1 cellular context compared by ENCODE assay signal in the genomic region with DNA sequence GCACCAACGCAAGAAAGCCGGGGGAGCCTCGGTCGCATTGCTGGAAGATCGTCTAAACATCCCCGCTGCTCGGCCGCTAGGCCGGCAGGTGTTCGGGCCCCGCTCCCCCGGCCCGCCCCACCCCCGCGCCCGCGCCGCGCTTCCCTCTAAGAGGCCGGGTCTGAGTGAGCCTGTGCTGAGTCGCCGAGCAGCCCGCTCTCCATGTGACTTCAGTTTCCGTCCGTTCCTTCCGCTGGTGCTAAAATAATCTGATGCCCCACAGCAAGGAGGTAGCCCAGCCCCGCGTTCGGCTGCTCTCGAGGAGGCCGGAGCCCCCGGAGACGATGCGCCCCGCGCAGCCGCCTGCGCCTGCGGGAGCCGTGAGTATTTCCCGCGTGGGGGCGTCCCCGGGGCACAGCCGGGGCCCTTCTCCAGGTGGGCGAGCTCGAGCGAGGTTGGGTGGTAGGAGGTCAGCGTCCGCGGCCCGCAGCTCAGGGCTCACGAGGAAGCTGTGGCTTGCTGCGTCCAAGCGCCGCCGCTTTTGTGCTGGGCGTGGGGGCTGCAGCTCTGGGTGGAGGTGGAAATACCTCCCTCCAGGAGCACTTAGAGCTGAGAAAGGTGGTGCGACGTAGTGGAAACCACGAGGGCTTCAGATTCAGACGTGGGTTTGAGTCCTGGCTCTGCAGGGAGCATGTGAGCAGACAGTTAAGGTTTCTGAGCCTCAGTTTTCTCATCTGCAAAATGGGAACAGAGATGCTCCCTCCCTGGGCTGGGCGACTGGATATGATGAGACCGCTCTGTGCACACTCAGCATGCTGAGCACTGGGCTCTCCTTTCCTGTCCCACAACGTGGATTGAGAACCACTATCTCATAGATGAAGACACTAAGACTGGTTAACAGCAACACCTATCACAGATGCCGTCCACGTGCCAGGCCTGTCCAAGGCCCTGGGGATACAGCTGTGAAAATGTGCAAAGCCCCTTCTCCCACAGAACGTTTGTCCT.
TF ChIP-seq lines count a peak whose summit lies in the region.

A gene (plus strand): TSS at position 178 of the 984 bp plus-strand sequence. CDS start 14,846 bp downstream, outside the sequence.

TF ChIP-seq in K562, 482 proteins besides CTCF, POLR2A, EP300 and RAD21 (continued from another document and continues in another):
- TF ChIP-seq, protein P1, sequence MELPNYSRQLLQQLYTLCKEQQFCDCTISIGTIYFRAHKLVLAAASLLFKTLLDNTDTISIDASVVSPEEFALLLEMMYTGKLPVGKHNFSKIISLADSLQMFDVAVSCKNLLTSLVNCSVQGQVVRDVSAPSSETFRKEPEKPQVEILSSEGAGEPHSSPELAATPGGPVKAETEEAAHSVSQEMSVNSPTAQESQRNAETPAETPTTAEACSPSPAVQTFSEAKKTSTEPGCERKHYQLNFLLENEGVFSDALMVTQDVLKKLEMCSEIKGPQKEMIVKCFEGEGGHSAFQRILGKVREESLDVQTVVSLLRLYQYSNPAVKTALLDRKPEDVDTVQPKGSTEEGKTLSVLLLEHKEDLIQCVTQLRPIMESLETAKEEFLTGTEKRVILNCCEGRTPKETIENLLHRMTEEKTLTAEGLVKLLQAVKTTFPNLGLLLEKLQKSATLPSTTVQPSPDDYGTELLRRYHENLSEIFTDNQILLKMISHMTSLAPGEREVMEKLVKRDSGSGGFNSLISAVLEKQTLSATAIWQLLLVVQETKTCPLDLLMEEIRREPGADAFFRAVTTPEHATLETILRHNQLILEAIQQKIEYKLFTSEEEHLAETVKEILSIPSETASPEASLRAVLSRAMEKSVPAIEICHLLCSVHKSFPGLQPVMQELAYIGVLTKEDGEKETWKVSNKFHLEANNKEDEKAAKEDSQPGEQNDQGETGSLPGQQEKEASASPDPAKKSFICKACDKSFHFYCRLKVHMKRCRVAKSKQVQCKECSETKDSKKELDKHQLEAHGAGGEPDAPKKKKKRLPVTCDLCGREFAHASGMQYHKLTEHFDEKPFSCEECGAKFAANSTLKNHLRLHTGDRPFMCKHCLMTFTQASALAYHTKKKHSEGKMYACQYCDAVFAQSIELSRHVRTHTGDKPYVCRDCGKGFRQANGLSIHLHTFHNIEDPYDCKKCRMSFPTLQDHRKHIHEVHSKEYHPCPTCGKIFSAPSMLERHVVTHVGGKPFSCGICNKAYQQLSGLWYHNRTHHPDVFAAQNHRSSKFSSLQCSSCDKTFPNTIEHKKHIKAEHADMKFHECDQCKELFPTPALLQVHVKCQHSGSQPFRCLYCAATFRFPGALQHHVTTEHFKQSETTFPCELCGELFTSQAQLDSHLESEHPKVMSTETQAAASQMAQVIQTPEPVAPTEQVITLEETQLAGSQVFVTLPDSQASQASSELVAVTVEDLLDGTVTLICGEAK (IDR thresholded peaks at IDR 0.05), result 0 out of 2 replicates have a peak, but pooled peaks have one; percentile 14
- TF ChIP-seq, protein P1 (CRISPR knock-in tag; IDR thresholded peaks at IDR 0.05), result no peak
- TF ChIP-seq GTF2E2 (tag; IDR thresholded peaks at IDR 0.05), result peak; percentile 86
- no peak for TF ChIP-seq SIN3A (IDR thresholded peaks at IDR 0.05; ENCODE audit: borderline replicate concordance in 2 of 2, control insufficient read depth in 1 of 2, low read depth in 2 of 2, low read length in 2 of 2)
- TF ChIP-seq, protein P2, sequence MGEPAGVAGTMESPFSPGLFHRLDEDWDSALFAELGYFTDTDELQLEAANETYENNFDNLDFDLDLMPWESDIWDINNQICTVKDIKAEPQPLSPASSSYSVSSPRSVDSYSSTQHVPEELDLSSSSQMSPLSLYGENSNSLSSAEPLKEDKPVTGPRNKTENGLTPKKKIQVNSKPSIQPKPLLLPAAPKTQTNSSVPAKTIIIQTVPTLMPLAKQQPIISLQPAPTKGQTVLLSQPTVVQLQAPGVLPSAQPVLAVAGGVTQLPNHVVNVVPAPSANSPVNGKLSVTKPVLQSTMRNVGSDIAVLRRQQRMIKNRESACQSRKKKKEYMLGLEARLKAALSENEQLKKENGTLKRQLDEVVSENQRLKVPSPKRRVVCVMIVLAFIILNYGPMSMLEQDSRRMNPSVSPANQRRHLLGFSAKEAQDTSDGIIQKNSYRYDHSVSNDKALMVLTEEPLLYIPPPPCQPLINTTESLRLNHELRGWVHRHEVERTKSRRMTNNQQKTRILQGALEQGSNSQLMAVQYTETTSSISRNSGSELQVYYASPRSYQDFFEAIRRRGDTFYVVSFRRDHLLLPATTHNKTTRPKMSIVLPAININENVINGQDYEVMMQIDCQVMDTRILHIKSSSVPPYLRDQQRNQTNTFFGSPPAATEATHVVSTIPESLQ (CRISPR knock-in tag; IDR thresholded peaks at IDR 0.05), result peak; percentile 81
- TF ChIP-seq, protein P3, sequence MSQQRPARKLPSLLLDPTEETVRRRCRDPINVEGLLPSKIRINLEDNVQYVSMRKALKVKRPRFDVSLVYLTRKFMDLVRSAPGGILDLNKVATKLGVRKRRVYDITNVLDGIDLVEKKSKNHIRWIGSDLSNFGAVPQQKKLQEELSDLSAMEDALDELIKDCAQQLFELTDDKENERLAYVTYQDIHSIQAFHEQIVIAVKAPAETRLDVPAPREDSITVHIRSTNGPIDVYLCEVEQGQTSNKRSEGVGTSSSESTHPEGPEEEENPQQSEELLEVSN (IDR thresholded peaks at IDR 0.05; ENCODE audit: borderline replicate concordance in 1 of 2, extremely low read depth in 1 of 2, insufficient read depth in 1 of 2, insufficient read length in 1 of 2, low read depth in 1 of 2, low read length in 1 of 2, poor library complexity in 1 of 2, severe bottlenecking in 1 of 2), result peak; percentile 61 to 93
- TF ChIP-seq FIP1L1 (IDR thresholded peaks at IDR 0.05; ENCODE audit: low read depth, low read length, poor library complexity, severe bottlenecking), result peak; percentile 62
- peak; percentile 77 for TF ChIP-seq PHF20 (IDR thresholded peaks at IDR 0.05; ENCODE audit: partially characterized antibody)
- TF ChIP-seq, protein P4, sequence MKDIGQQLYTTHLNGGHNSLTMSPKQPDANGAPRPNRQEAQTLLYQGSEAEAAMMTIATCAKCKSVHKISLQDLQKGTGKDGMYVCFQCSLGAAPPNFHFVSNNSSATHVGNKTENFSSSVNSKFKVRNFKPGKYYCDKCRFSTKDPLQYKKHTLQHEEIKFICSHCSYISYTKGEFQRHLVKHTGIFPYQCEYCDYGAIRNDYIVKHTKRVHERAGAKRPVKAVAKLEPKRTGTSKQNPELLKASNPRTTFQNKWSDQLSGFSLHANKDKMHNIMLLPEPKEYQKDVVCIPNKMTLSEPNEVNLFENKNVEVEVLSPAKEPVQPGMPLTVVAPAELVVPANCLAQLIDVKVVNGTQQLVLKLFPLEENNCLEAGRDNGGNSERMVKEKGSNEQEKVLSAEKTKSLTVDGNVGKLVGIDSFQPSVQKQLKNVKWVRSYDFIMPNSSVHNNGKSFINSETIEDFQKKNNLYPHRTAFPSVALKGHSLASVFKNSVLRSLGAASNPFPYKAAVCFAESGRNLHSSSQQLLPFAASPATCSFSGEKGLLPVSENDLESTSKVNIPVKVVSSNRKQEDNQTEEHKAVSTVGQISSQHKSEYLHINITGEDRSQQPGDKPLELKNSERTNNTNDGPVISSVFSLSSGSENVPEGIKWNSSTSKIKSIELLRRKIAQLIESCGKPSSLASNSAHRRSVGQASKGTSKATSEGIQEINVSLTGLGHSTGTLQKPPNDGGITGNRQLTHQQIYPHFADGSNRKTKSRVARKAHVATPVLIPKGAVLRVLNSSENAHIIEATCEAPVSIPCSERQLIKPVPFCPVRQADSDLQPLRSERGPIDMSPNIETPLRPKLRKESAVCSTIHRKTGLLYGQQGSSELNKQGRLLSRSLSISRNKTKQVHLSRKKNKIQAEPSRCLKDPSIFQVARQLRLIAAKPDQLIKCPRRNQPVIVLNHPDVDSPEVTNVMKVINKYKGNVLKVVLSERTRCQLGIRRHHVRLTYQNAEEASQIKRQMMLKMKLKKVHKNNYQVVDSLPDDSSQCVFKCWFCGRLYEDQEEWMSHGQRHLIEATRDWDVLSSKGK (CRISPR knock-in tag; IDR thresholded peaks at IDR 0.05), result no peak
- TF ChIP-seq FOSL1 (tag; conservative IDR thresholded peaks at IDR 0.05), result 0 out of 2 replicates have a peak, but pooled peaks have one; percentile 27
- TF ChIP-seq, protein P5, sequence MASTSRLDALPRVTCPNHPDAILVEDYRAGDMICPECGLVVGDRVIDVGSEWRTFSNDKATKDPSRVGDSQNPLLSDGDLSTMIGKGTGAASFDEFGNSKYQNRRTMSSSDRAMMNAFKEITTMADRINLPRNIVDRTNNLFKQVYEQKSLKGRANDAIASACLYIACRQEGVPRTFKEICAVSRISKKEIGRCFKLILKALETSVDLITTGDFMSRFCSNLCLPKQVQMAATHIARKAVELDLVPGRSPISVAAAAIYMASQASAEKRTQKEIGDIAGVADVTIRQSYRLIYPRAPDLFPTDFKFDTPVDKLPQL (IDR thresholded peaks at IDR 0.05; ENCODE audit: extremely low read depth, insufficient read length), result no peak
- peak; percentile 51 for TF ChIP-seq TAF7 (tag; IDR thresholded peaks at IDR 0.05)
- TF ChIP-seq, protein P6, sequence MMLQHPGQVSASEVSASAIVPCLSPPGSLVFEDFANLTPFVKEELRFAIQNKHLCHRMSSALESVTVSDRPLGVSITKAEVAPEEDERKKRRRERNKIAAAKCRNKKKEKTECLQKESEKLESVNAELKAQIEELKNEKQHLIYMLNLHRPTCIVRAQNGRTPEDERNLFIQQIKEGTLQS (IDR thresholded peaks at IDR 0.05), result no peak
- TF ChIP-seq, protein P6 (CRISPR knock-in tag; conservative IDR thresholded peaks at IDR 0.05), result no peak
- TF ChIP-seq ZNF766 (CRISPR knock-in tag; conservative IDR thresholded peaks at IDR 0.05), result no peak
- no peak for TF ChIP-seq HMG20B (CRISPR knock-in tag; IDR thresholded peaks at IDR 0.05)
- TF ChIP-seq, protein P7, sequence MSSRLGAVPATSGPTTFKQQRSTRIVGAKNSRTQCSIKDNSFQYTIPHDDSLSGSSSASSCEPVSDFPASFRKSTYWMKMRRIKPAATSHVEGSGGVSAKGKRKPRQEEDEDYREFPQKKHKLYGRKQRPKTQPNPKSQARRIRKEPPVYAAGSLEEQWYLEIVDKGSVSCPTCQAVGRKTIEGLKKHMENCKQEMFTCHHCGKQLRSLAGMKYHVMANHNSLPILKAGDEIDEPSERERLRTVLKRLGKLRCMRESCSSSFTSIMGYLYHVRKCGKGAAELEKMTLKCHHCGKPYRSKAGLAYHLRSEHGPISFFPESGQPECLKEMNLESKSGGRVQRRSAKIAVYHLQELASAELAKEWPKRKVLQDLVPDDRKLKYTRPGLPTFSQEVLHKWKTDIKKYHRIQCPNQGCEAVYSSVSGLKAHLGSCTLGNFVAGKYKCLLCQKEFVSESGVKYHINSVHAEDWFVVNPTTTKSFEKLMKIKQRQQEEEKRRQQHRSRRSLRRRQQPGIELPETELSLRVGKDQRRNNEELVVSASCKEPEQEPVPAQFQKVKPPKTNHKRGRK (tag; IDR thresholded peaks at IDR 0.05), result no peak
- peak; percentile 70; the same call in 1 of the 2 replicates for TF ChIP-seq PHF8 (IDR thresholded peaks at IDR 0.05; ENCODE audit: borderline replicate concordance, low read length)
- TF ChIP-seq, protein P8, sequence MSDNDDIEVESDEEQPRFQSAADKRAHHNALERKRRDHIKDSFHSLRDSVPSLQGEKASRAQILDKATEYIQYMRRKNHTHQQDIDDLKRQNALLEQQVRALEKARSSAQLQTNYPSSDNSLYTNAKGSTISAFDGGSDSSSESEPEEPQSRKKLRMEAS (CRISPR knock-in tag; IDR thresholded peaks at IDR 0.05), result peak; percentile 77
- TF ChIP-seq CXXC5 (CRISPR knock-in tag; IDR thresholded peaks at IDR 0.05), result 0 out of 2 replicates have a peak, but pooled peaks have one; percentile 72
- TF ChIP-seq TEAD1 (CRISPR knock-in tag; IDR thresholded peaks at IDR 0.05), result peak in 1 of 2 experiments; percentile 55; a peak in 2 of 4 replicates
- TF ChIP-seq TGIF2 (CRISPR knock-in tag; IDR thresholded peaks at IDR 0.05), result peak; percentile 66; the same call in 1 of the 2 replicates
- TF ChIP-seq HLTF (IDR thresholded peaks at IDR 0.05), result no peak
- peak in 1 of 2 experiments; percentile 82; a peak in 2 of 3 replicates for TF ChIP-seq CBX3 (IDR thresholded peaks at IDR 0.05; ENCODE audit: borderline replicate concordance in 1 of 2, low read length in 2 of 2)
- no peak for TF ChIP-seq SMARCB1 (IDR thresholded peaks at IDR 0.05; ENCODE audit: insufficient read length, low read depth)
- peak; percentile 2 for TF ChIP-seq ZNF232 (CRISPR knock-in tag; IDR thresholded peaks at IDR 0.05)
- 0 out of 2 replicates have a peak, but pooled peaks have one; percentile 41 for TF ChIP-seq ZNF143 (CRISPR knock-in tag; IDR thresholded peaks at IDR 0.05)
- TF ChIP-seq CHD4 (IDR thresholded peaks at IDR 0.05; ENCODE audit: insufficient read depth, insufficient replicate concordance, low read depth, low read length, poor library complexity, severe bottlenecking), result peak; percentile 96
- no peak for TF ChIP-seq PHB (CRISPR knock-in tag; IDR thresholded peaks at IDR 0.05)
- no peak for TF ChIP-seq ZKSCAN3 (CRISPR knock-in tag; IDR thresholded peaks at IDR 0.05)
- TF ChIP-seq POLR2G (IDR thresholded peaks at IDR 0.05; ENCODE audit: low read depth, low read length), result peak; percentile 93
- TF ChIP-seq ARID1B (IDR thresholded peaks at IDR 0.05), result 0 out of 2 replicates have a peak, but pooled peaks have one; percentile 11
- peak; percentile 88 for TF ChIP-seq ZFX (CRISPR knock-in tag; IDR thresholded peaks at IDR 0.05)
- peak; percentile 56; the same call in 1 of the 2 replicates for TF ChIP-seq GATAD2A (IDR thresholded peaks at IDR 0.05)
- peak; percentile 45; the same call in 1 of the 2 replicates for TF ChIP-seq THRAP3 (IDR thresholded peaks at IDR 0.05; ENCODE audit: borderline replicate concordance)
- peak; percentile 13; the same call in 1 of the 2 replicates for TF ChIP-seq KDM2B (CRISPR knock-in tag; IDR thresholded peaks at IDR 0.05)
